Comparison of ENCODE assay signal across 17 cellular contexts in the genomic region with DNA sequence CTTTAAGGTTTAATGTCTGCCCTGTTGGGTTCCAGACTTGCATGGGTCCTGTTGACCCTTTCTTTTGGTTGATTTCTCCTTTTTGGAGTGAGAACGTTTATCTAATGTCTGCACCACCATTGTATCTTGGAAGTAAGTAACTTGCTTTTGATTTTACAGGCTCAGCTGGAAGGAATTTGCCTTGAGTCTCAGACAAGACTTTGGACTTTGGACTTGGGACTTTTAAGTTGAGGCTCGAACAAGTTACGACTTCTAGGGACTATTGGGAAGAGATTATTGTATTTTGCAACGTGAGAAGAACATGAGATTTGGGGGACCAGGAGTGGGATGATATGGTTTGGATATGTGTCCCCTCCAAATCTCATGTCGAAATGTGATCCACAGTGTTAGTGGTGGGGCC.
DNase-seq lines count a peak whose midpoint lies in the region; ATAC-seq and TF ChIP-seq lines count a peak whose summit lies in the region.
"Had no signal": no experiment of that assay in that cellular context is flagged by ENCODE, and none has a peak within 500 bp of the region (broad histone marks: within the 10 kb centered on the region; RNA-seq: fewer than 3 reads in every experiment).

No MANE protein-coding gene starts in this region.

- H3K27me3 Mint-ChIP-seq in glutamatergic neuron (ENCODE audit: unreplicated experiment): peaks cover 13% of the 10 kb centered on the region

- no peak overlapping the region for H3K9ac ChIP-seq in SK-N-MC (ENCODE audit: insufficient read length)
- H3K9ac ChIP-seq: BLaER1 treated with 17β-estradiol and CSF1 and Interleukin-3, amounts not matched to agents 10 nM and 100 nM had no signal

- H3K27ac Mint-ChIP-seq in glutamatergic neuron (ENCODE audit: unreplicated experiment): peak overlapping the region; percentile 26
- H3K27ac Mint-ChIP-seq in stimulated activated effector memory CD8-positive, alpha-beta T cell treated with anti-CD3 and anti-CD28 coated beads, Interleukin-12 subunit alpha, Interleukin-12 subunit beta, amount 100 ng/mL, for 72 hours: no peak overlapping the region
- H3K27ac Mint-ChIP-seq: B cell; CD4-positive, alpha-beta T cell; CD8-positive, alpha-beta T cell had no signal

- peak; percentile 52 for DNase-seq in LoVo (ENCODE audit: low spot score)
- DNase-seq in SK-N-MC (ENCODE audit: low read depth, low spot score): peak; percentile 42
- no peak for DNase-seq in glutamatergic neuron
- DNase-seq in activated CD8-positive, alpha-beta memory T cell treated with anti-CD3 and anti-CD28 coated beads, Interleukin-2, amount 50 U/mL, for 4 hours: no peak
- no peak for DNase-seq in stimulated activated effector memory CD8-positive, alpha-beta T cell treated with anti-CD3 and anti-CD28 coated beads, Interleukin-12 subunit alpha, Interleukin-12 subunit beta, amount 100 ng/mL, for 72 hours (ENCODE audit: low spot score in 2 of 2)
- no peak for DNase-seq in GDM1 (lab: John Stamatoyannopoulos, UW)
- DNase-seq: AML-193; Caco-2; Calu3; CD4-positive, alpha-beta T cell; CD8-positive, alpha-beta T cell; DMS79 treated with DMSO at 0.1 percent for 48 hours had no signal

- ATAC-seq in stimulated activated effector memory CD8-positive, alpha-beta T cell treated with anti-CD3 and anti-CD28 coated beads, Interleukin-12 subunit alpha, Interleukin-12 subunit beta, amount 100 ng/mL, for 72 hours: no peak
- ATAC-seq: A549; CD8-positive, alpha-beta T cell; GM12878 had no signal

- H3K36me3 ChIP-seq in SK-N-MC (ENCODE audit: insufficient read depth, low read length): no peaks in the 10 kb centered on the region
- H3K36me3 ChIP-seq: BLaER1 treated with 17β-estradiol and CSF1 and Interleukin-3, amounts not matched to agents 10 nM and 100 nM had no signal

- H3K27ac ChIP-seq in SK-N-MC: peak overlapping the region; percentile 39; the same call in 1 of the 2 replicates
- H3K27ac ChIP-seq: A549; BLaER1 treated with 17β-estradiol and CSF1 and Interleukin-3, amounts not matched to agents 10 nM and 100 nM; C4-2B had no signal

- H3K36me3 Mint-ChIP-seq in glutamatergic neuron (ENCODE audit: unreplicated experiment): peaks cover 8% of the 10 kb centered on the region
- no peaks in the 10 kb centered on the region for H3K36me3 Mint-ChIP-seq in stimulated activated effector memory CD8-positive, alpha-beta T cell treated with anti-CD3 and anti-CD28 coated beads, Interleukin-12 subunit alpha, Interleukin-12 subunit beta, amount 100 ng/mL, for 72 hours
- H3K36me3 Mint-ChIP-seq: CD8-positive, alpha-beta T cell had no signal

- no peak for TF ChIP-seq CTCF in glutamatergic neuron (IDR thresholded peaks at IDR 0.05; ENCODE audit: partially characterized antibody, unreplicated experiment)

- H3K9me3 Mint-ChIP-seq in glutamatergic neuron (ENCODE audit: unreplicated experiment): peaks cover 8% of the 10 kb centered on the region
- H3K9me3 Mint-ChIP-seq in stimulated activated effector memory CD8-positive, alpha-beta T cell treated with anti-CD3 and anti-CD28 coated beads, Interleukin-12 subunit alpha, Interleukin-12 subunit beta, amount 100 ng/mL, for 72 hours: peaks cover 10% of the 10 kb centered on the region

- peaks cover 16% of the 10 kb centered on the region for H3K4me1 Mint-ChIP-seq in glutamatergic neuron (ENCODE audit: low read depth, unreplicated experiment)
- no peaks in the 10 kb centered on the region for H3K4me1 Mint-ChIP-seq in stimulated activated effector memory CD8-positive, alpha-beta T cell treated with anti-CD3 and anti-CD28 coated beads, Interleukin-12 subunit alpha, Interleukin-12 subunit beta, amount 100 ng/mL, for 72 hours
- H3K4me1 Mint-ChIP-seq: B cell had no signal

- no peak overlapping the region for H3K4me3 Mint-ChIP-seq in glutamatergic neuron (ENCODE audit: unreplicated experiment)
- H3K4me3 Mint-ChIP-seq in stimulated activated effector memory CD8-positive, alpha-beta T cell treated with anti-CD3 and anti-CD28 coated beads, Interleukin-12 subunit alpha, Interleukin-12 subunit beta, amount 100 ng/mL, for 72 hours: no peak overlapping the region
- H3K4me3 Mint-ChIP-seq: B cell; CD4-positive, alpha-beta T cell; CD8-positive, alpha-beta T cell had no signal

- peak overlapping the region; percentile 59 for H3K4me3 ChIP-seq in SK-N-MC
- H3K4me3 ChIP-seq: A549; BLaER1 treated with 17β-estradiol and CSF1 and Interleukin-3, amounts not matched to agents 10 nM and 100 nM; GM12878 had no signal

- H3K9me3 ChIP-seq in SK-N-MC (ENCODE audit: low read depth, low read length): no peaks in the 10 kb centered on the region
- H3K9me3 ChIP-seq: Caco-2 had no signal

Comparison
In these comparisons a context has a peak if more than half of its experiments do, and no peak if none do; other contexts are left out.
1. DNase-seq: peak in LoVo (single experiment) and SK-N-MC (single experiment); none in glutamatergic neuron (single experiment), activated CD8-positive, alpha-beta memory T cell treated with anti-CD3 and anti-CD28 coated beads, Interleukin-2, amount 50 U/mL, for 4 hours (single experiment), stimulated activated effector memory CD8-positive, alpha-beta T cell treated with anti-CD3 and anti-CD28 coated beads, Interleukin-12 subunit alpha, Interleukin-12 subunit beta, amount 100 ng/mL, for 72 hours (0 of 2) and GDM1 (single experiment).